ENCODE assay signal across 9 cellular contexts in genomic region chr10:67772894-67773511, GRCh38.
A peak's percentile ranks its signal among the peaks of the same experiment; 100 is the strongest.
DNase-seq lines count a peak whose midpoint lies in the region; ATAC-seq and TF ChIP-seq lines count a peak whose summit lies in the region.
"Had no signal": no experiment of that assay in that cellular context is flagged by ENCODE, and none has a peak within 500 bp of the region (broad histone marks: within the 10 kb centered on the region; RNA-seq: fewer than 3 reads in every experiment).

No MANE protein-coding gene starts in this region.

- no peaks in the 10 kb centered on the region for H3K9me2 ChIP-seq in Karpas-422 (replicated peaks; ENCODE audit: insufficient read depth, low read length)

- H3K4me3 ChIP-seq in Karpas-422 (ENCODE audit: low read length) = no peak overlapping the region
- H3K4me3 ChIP-seq in BE2C (ENCODE audit: low read depth, low read length) = no peak overlapping the region

- CTCF ChIA-PET in HEK293T (lab: Yijun Ruan, JAX) = interaction anchor here (0.7 to 0.9 kb wide), 2 partner anchors 15 to 95 kb away, joined by 3 to 6 read pairs; no protein-coding TSS in a partner anchor

- no peaks in the 10 kb centered on the region for H3K27me3 ChIP-seq in Karpas-422 (ENCODE audit: low read length)
- no peaks in the 10 kb centered on the region for H3K27me3 ChIP-seq in BE2C

- H3K27ac ChIP-seq in Karpas-422 (ENCODE audit: low read length) = peak overlapping the region; percentile 84
- H3K27ac ChIP-seq: parathyroid adenoma had no signal

- H3K4me2 ChIP-seq in Karpas-422 (ENCODE audit: low read depth, low read length, poor library complexity, severe bottlenecking) = peak overlapping the region; percentile 21

- POLR2A ChIA-PET in HEK293T (lab: Yijun Ruan, JAX) = no interaction called here

- H3K9me3 ChIP-seq in Karpas-422 (ENCODE audit: low read length) (no peaks in the 10 kb centered on the region), BE2C (no peaks in the 10 kb centered on the region)

- no peaks in the 10 kb centered on the region for H3K79me2 ChIP-seq in Karpas-422 (ENCODE audit: low read length)
- H3K79me2 ChIP-seq: parathyroid adenoma had no signal

- H3K36me3 ChIP-seq in Karpas-422 (ENCODE audit: insufficient read depth, low read length) (no peaks in the 10 kb centered on the region), BE2C (no peaks in the 10 kb centered on the region)

- ATAC-seq in GM18508 (IDR thresholded peaks at IDR 0.05; ENCODE audit: insufficient read depth, unreplicated experiment) = peak; percentile 98
- peak; percentile 89 for ATAC-seq in GM21786 (IDR thresholded peaks at IDR 0.05; ENCODE audit: unreplicated experiment)

- H3K4me1 ChIP-seq in Karpas-422 (ENCODE audit: low read length) (peaks cover 35% of the 10 kb centered on the region), BE2C (no peaks in the 10 kb centered on the region)
- H3K4me1 ChIP-seq: parathyroid adenoma had no signal

- no peaks in the 10 kb centered on the region for H4K20me1 ChIP-seq in Karpas-422 (ENCODE audit: insufficient read depth, low read depth, low read length)

- H3K9ac ChIP-seq in Karpas-422 (ENCODE audit: low read length) = peak overlapping the region; percentile 39; the same call in 1 of the 2 replicates
- H3K9ac ChIP-seq: parathyroid adenoma had no signal

- intact Hi-C loops in posterior vena cava (cut with DNase I) = loop anchor here in 1 of 2 donors (10.0 kb wide), 1 partner anchor 108 kb away; no protein-coding TSS in a partner anchor

- TF ChIP-seq CTCF in BE2C (IDR thresholded peaks at IDR 0.05; ENCODE audit: low read depth, low read length) = no peak

- DNase-seq in Karpas-422 (peak; percentile 90), glomerular visceral epithelial cell (ENCODE audit: extremely low spot score) (peak; percentile 37), posterior vena cava (ENCODE audit: low spot score) (no peak), BE2C (no peak), NCI-H2107 (lab: John Stamatoyannopoulos, UW) (no peak), HEK293T (ENCODE audit: extremely low spot score) (no peak)

- peak overlapping the region; percentile 80 for H2AFZ ChIP-seq in Karpas-422 (ENCODE audit: low read length)
- H2AFZ ChIP-seq: parathyroid adenoma had no signal

TF ChIP-seq in HEK293T, 16 proteins besides CTCF, POLR2A, EP300 and RAD21:
- TF ChIP-seq ARNT (IDR thresholded peaks at IDR 0.05) = no peak
- no peak for TF ChIP-seq ZNF384 (IDR thresholded peaks at IDR 0.05)
- no peak for TF ChIP-seq L3MBTL2 (conservative IDR thresholded peaks at IDR 0.05)
- no peak for TF ChIP-seq ELF4 (IDR thresholded peaks at IDR 0.05)
- no peak for TF ChIP-seq NFRKB (IDR thresholded peaks at IDR 0.05)
- no peak for TF ChIP-seq LEF1 (IDR thresholded peaks at IDR 0.05; ENCODE audit: borderline replicate concordance)
- TF ChIP-seq SUZ12 (IDR thresholded peaks at IDR 0.05) = no peak
- TF ChIP-seq TARDBP (IDR thresholded peaks at IDR 0.05) = no peak

Comparison
In these comparisons a context has a peak if more than half of its experiments do, and no peak if none do; other contexts are left out.
1. DNase-seq: peak in Karpas-422 (single experiment) and glomerular visceral epithelial cell (single experiment); none in posterior vena cava (single experiment), BE2C (single experiment), NCI-H2107 (single experiment) and HEK293T (single experiment).